14 cellular contexts compared by ENCODE assay signal in the genomic region with DNA sequence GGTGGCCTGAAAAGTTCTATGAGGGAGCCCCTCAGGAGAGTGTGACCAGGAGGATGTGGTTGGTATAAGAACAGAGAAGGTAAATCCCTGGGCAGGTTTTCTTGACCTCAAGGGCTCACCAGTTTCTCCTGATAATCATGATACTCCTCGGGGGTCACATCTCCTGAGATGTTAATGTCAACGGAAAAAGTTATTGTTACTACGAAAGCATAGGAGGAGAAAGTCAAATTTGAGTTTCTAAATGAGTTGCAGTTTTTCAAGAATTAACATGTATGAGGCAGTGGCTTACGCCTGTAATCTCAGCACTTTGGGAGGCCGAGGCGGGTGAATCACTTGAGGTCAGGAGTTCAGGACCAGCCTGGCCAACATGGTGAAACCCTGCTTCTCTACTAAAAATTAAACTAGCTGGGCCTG. TPM values are rescaled to one million over a fixed set of nuclear protein-coding genes. Genes with fewer than 3 reads are reported as not detected.
DNase-seq lines count a peak whose midpoint lies in the region; ATAC-seq and TF ChIP-seq lines count a peak whose summit lies in the region.
"Had no signal": no experiment of that assay in that cellular context is flagged by ENCODE, and none has a peak within 500 bp of the region (broad histone marks: within the 10 kb centered on the region; RNA-seq: fewer than 3 reads in every experiment).

No MANE protein-coding gene starts in this region.

- intact Hi-C loops in stomach (cut with DNase I; ENCODE audit: low total_unique reads) (no loop called here), spleen (cut with DNase I; ENCODE audit: low total_unique reads) (loop anchor here (10.0 kb wide), 4 partner anchors 47 to 487 kb away; a partner anchor contains a TSS)

- peak; percentile 60 for ATAC-seq in HG03108 (IDR thresholded peaks at IDR 0.05; ENCODE audit: unreplicated experiment)

- H3K36me3 ChIP-seq in stomach (peaks cover 0 to 31% (median 27%) of the 10 kb centered on the region in 4 donors), spleen (peaks cover 0 to 49% (median 20%) of the 10 kb centered on the region in 6 donors)
- H3K36me3 ChIP-seq: transverse colon had no signal

- H3K9me3 ChIP-seq in stomach: no peaks in the 10 kb centered on the region
- no peaks in the 10 kb centered on the region for H3K9me3 ChIP-seq in spleen
- H3K9me3 ChIP-seq: transverse colon had no signal

- no peak for TF ChIP-seq EP300 in stomach (IDR thresholded peaks at IDR 0.05)

- H3K27me3 ChIP-seq in stomach (no peaks in the 10 kb centered on the region), spleen (replicated peaks in 1 of 7) (no peaks in the 10 kb centered on the region)
- H3K27me3 ChIP-seq: transverse colon had no signal

- peak overlapping the region; percentile 88 for H3K27ac Mint-ChIP-seq in activated naive CD4-positive, alpha-beta T cell treated with anti-CD3 and anti-CD28 coated beads, Interleukin-2, amount 10 ng/mL, durations not matched to agents 7 days and 5 days
- H3K27ac Mint-ChIP-seq: mesothelial cell of epicardium had no signal

- peaks cover 1% of the 10 kb centered on the region for H3K27me3 Mint-ChIP-seq in activated naive CD4-positive, alpha-beta T cell treated with anti-CD3 and anti-CD28 coated beads, Interleukin-2, amount 10 ng/mL, durations not matched to agents 7 days and 5 days

- H3K27ac ChIP-seq in stomach (peak overlapping the region in 4 of 5 donors; percentile 20 to 78 (median 69)), spleen (peak overlapping the region in 1 of 8 donors; percentile 73)

- CTCF ChIA-PET in activated naive CD4-positive, alpha-beta T cell treated with anti-CD3 and anti-CD28 coated beads, Interleukin-2, amount 10 ng/mL, durations not matched to agents 7 days and 5 days (lab: Charles Lee): interaction anchor here (1.6 to 2.7 kb wide), 2 partner anchors 21 to 25 kb away, joined by 6 to 7 read pairs; no protein-coding TSS in a partner anchor

- H3K4me3 ChIP-seq in stomach (no peak overlapping the region), spleen (no peak overlapping the region)
- H3K4me3 ChIP-seq: transverse colon had no signal

- peaks cover 0 to 29% (median 7%) of the 10 kb centered on the region in 4 donors for H3K4me1 ChIP-seq in stomach
- peaks cover 0 to 24% (median 11%) of the 10 kb centered on the region in 6 donors for H3K4me1 ChIP-seq in spleen

- no peaks in the 10 kb centered on the region for H3K9me3 Mint-ChIP-seq in activated naive CD4-positive, alpha-beta T cell treated with anti-CD3 and anti-CD28 coated beads, Interleukin-2, amount 10 ng/mL, durations not matched to agents 7 days and 5 days
- H3K9me3 Mint-ChIP-seq: mesothelial cell of epicardium had no signal

- peaks cover 54% of the 10 kb centered on the region for H3K4me1 Mint-ChIP-seq in activated naive CD4-positive, alpha-beta T cell treated with anti-CD3 and anti-CD28 coated beads, Interleukin-2, amount 10 ng/mL, durations not matched to agents 7 days and 5 days

- 57 to 79% (median 61%) methylated on average over 6 of the region's 6 CpGs for WGBS in stomach, 5 donors
- WGBS in spleen, 5 donors: 58 to 84% (median 78%) methylated on average over 6 of the region's 6 CpGs

- no peak for TF ChIP-seq POLR2A in stomach (IDR thresholded peaks at IDR 0.05)
- no peak for TF ChIP-seq POLR2A in spleen (IDR thresholded peaks at IDR 0.05)

- no peak for TF ChIP-seq CTCF in stomach (IDR thresholded peaks at IDR 0.05)
- TF ChIP-seq CTCF in spleen (IDR thresholded peaks at IDR 0.05 in 8 of 11, conservative IDR thresholded peaks at IDR 0.05 in 3 of 11): no peak

- peaks cover 28% of the 10 kb centered on the region for H3K36me3 Mint-ChIP-seq in activated naive CD4-positive, alpha-beta T cell treated with anti-CD3 and anti-CD28 coated beads, Interleukin-2, amount 10 ng/mL, durations not matched to agents 7 days and 5 days

- DNase-seq in stimulated activated naive CD4-positive, alpha-beta T cell treated with Interleukin-2 at 50 U/mL for 16 hours (lab: John Stamatoyannopoulos, UW): peak; percentile 43
- DNase-seq in stimulated activated naive CD4-positive, alpha-beta T cell (lab: John Stamatoyannopoulos, UW): no peak
- DNase-seq in activated naive CD4-positive, alpha-beta T cell treated with anti-CD3 and anti-CD28 coated beads, Interleukin-2, amount 10 ng/mL, durations not matched to agents 7 days and 5 days: peak; percentile 28
- DNase-seq in stomach (no peak), T-helper 9 cell (no peak), OCI-M1 (lab: John Stamatoyannopoulos, UW) (no peak), spleen (no peak)
- DNase-seq: cerebellar nuclear complex, glutamatergic neuron, MM.1S, PC-3, transverse colon had no signal

- H3K4me3 Mint-ChIP-seq in activated naive CD4-positive, alpha-beta T cell treated with anti-CD3 and anti-CD28 coated beads, Interleukin-2, amount 10 ng/mL, durations not matched to agents 7 days and 5 days: peak overlapping the region; percentile 39
- H3K4me3 Mint-ChIP-seq: mesothelial cell of epicardium had no signal

RNA-seq across cellular contexts. Expression of a gene that starts 23.4 kb away (rescaled TPM):
- total RNA-seq in stomach (10 to 100 TPM in 1 of 5 donors, 1 to 10 TPM in 4; 2.3 to 19.1 (median 6.4) TPM), spleen (10 to 100 TPM; 20.9 to 33.4 (median 28.4) TPM)
- polyA plus RNA-seq in stomach (10 to 100 TPM in 2 of 3 donors, 1 to 10 TPM in 1; 6.7 to 11.0 (median 10.1) TPM), spleen (10 to 100 TPM; 22.5 to 33.1 (median 26.2) TPM)

RNA-seq across cellular contexts. Expression of a gene that starts 23.6 kb away (rescaled TPM):
- 100 to 1,000 TPM in 4 of 5 donors, 10 to 100 TPM in 1; 47.3 to 202 (median 126) TPM for total RNA-seq in stomach
- polyA plus RNA-seq in stomach: 10 to 100 TPM; 71.1 to 81.6 (median 73.8) TPM
- total RNA-seq in spleen: 100 to 1,000 TPM; 126 to 261 (median 192) TPM
- 100 to 1,000 TPM; 151 to 181 (median 159) TPM for polyA plus RNA-seq in spleen

Comparison
In these comparisons a context has a peak if more than half of its experiments do, and no peak if none do; other contexts are left out.
1. DNase-seq: peak in stimulated activated naive CD4-positive, alpha-beta T cell treated with Interleukin-2 at 50 U/mL for 16 hours (single experiment) and activated naive CD4-positive, alpha-beta T cell treated with anti-CD3 and anti-CD28 coated beads, Interleukin-2, amount 10 ng/mL, durations not matched to agents 7 days and 5 days (single experiment); none in stimulated activated naive CD4-positive, alpha-beta T cell (0 of 6), stomach (single experiment), T-helper 9 cell (single experiment), OCI-M1 (single experiment) and spleen (single experiment).